In genomic region chr17:68290955-68291835, GRCh38 we compare ENCODE assay signal across 8 cellular contexts. TPM values are rescaled to one million over a fixed set of nuclear protein-coding genes. Genes with fewer than 3 reads are reported as not detected.
A peak's percentile ranks its signal among the peaks of the same experiment; 100 is the strongest.
DNase-seq lines count a peak whose midpoint lies in the region; ATAC-seq and TF ChIP-seq lines count a peak whose summit lies in the region.

TSS of gene ARSG (plus strand) at chr17:68291495. CDS start at chr17:68307494, 15,999 bp downstream.
TSS of gene SLC16A6 (minus strand) at chr17:68291127. CDS start at chr17:68278320, 12,807 bp downstream.

- BruUV-seq in MCF 10A (replicated peaks; lab: Mats Ljungman, UMichigan) = no TSS peak

- H3K36me3 Mint-ChIP-seq in MCF 10A (ENCODE audit: insufficient read depth, unreplicated experiment) = no peaks in the 10 kb centered on the region

- no peak for TF ChIP-seq CTCF in MCF 10A (IDR thresholded peaks at IDR 0.05; ENCODE audit: unreplicated experiment)

- no peaks in the 10 kb centered on the region for H3K27me3 Mint-ChIP-seq in MCF 10A (ENCODE audit: insufficient read depth, unreplicated experiment)

- H3K4me3 Mint-ChIP-seq in MCF 10A (ENCODE audit: unreplicated experiment) = peak within 1 kb of the TSS; percentile 74

- no peaks in the 10 kb centered on the region for H3K4me1 Mint-ChIP-seq in MCF 10A (ENCODE audit: insufficient read depth, unreplicated experiment)

- CTCF ChIA-PET in MCF 10A (lab: Yijun Ruan, JAX) = interaction anchor here (0.6 to 2.0 kb wide), 4 partner anchors 17 to 759 kb away, joined by 3 to 5 read pairs (median 3); no protein-coding TSS in a partner anchor

- H3K27ac Mint-ChIP-seq in MCF 10A (ENCODE audit: low read depth, unreplicated experiment) = no peak within 1 kb of the TSS

- ATAC-seq in HG02763 (IDR thresholded peaks at IDR 0.05; ENCODE audit: unreplicated experiment) = peak; percentile 46

- POLR2A ChIA-PET in MCF 10A (lab: Yijun Ruan, JAX) = interaction anchor here (0.5 to 2.6 kb wide), 5 partner anchors 43 to 588 kb away, joined by 3 to 14 read pairs (median 4); partner anchors contain the start of genes AMZ2 and WIPI1

- H3K9me3 Mint-ChIP-seq in MCF 10A (ENCODE audit: unreplicated experiment) = no peaks in the 10 kb centered on the region

- intact Hi-C loops in MCF 10A (cut with micrococcal nuclease) = loop anchor here (5.0 kb wide), 1 partner anchor 91 kb away; no protein-coding TSS in a partner anchor

- peak; percentile 88 for TF ChIP-seq POLR2A in GM15510 (IDR thresholded peaks at IDR 0.05; ENCODE audit: borderline replicate concordance, extremely low read depth, insufficient read length)

- peak; percentile 45 for DNase-seq in NCI-H146 treated with DMSO at 0.1 percent for 48 hours (lab: John Stamatoyannopoulos, UW; ENCODE audit: unreplicated experiment)
- DNase-seq in UCSD-AML1 (lab: John Stamatoyannopoulos, UW; ENCODE audit: unreplicated experiment) = peak; percentile 36
- DNase-seq in MCF 10A (ENCODE audit: unreplicated experiment) = peak; percentile 66
- peak; percentile 68 for DNase-seq in iris pigment epithelial cell (ENCODE audit: low read depth)
- peak; percentile 79 for DNase-seq in stimulated activated CD4-positive, alpha-beta T cell treated with anti-CD3 and anti-CD28 coated beads, Interleukin-12 subunit alpha, Interleukin-12 subunit beta, amount 100 ng/mL, for 4 hours
- no peak for DNase-seq in superior temporal gyrus (ENCODE audit: extremely low spot score)

RNA-seq across cellular contexts. Expression of gene ARSG, which starts in this region (rescaled TPM):
- 5.0 and 5.9 TPM in 2 replicates for total RNA-seq in MCF 10A (2022)

RNA-seq across cellular contexts. Expression of gene SLC16A6, which starts in this region (rescaled TPM):
- 1.4 and 1.6 TPM in 2 replicates for total RNA-seq in MCF 10A (2022)
